ENCODE assay signal across 36 cellular contexts in the genomic region with DNA sequence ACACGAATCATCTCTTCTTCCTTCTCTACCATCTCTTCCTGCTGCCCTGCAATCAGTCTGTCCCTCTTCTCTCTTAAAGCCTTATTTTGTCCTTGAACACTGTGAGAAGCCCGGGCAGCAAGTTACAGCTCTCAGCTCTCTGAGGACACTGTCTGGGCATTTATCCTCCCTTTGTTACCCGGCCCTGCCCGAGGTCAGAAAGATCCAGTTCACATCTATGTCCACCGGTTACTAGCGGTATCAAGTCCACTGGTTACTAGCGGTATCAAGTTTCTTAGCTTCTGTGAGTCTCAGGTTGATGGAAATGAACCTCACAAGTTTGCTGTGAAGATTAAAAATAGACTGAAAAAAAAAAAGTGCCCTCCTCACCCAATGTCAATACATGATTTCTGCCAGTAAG. TPM values are rescaled to one million over a fixed set of nuclear protein-coding genes. Genes with fewer than 3 reads are reported as not detected.
"Had no signal": no experiment of that assay in that cellular context is flagged by ENCODE, and none has a peak within 500 bp of the region (broad histone marks: within the 10 kb centered on the region; RNA-seq: fewer than 3 reads in every experiment).

No MANE protein-coding gene starts in this region.

- H3K27me3 Mint-ChIP-seq: activated CD4-positive, alpha-beta memory T cell treated with anti-CD3 and anti-CD28 coated beads for 36 hours; activated CD4-positive, alpha-beta T cell treated with anti-CD3 and anti-CD28 coated beads for 36 hours; activated CD4-positive, alpha-beta T cell treated with anti-CD3 and anti-CD28 coated beads, Interleukin-2, amount 10 ng/mL, durations not matched to agents 24 days and 14 days; activated CD8-positive, alpha-beta memory T cell treated with anti-CD3 and anti-CD28 coated beads, Interleukin-2, amount 10 ng/mL, durations not matched to agents 7 days and 5 days; activated naive CD4-positive, alpha-beta T cell treated with anti-CD3 and anti-CD28 coated beads, Interleukin-2, amount 50 U/mL, for 24 hours; activated naive CD8-positive, alpha-beta T cell treated with anti-CD3 and anti-CD28 coated beads for 36 hours; activated naive CD8-positive, alpha-beta T cell treated with anti-CD3 and anti-CD28 coated beads, Interleukin-2, amount 50 U/mL, for 24 hours; central memory CD8-positive, alpha-beta T cell had no signal

- H3K9me3 Mint-ChIP-seq: activated CD4-positive, alpha-beta memory T cell treated with anti-CD3 and anti-CD28 coated beads for 36 hours; activated CD4-positive, alpha-beta T cell treated with anti-CD3 and anti-CD28 coated beads, Interleukin-2, amount 10 ng/mL, durations not matched to agents 24 days and 14 days; activated naive CD4-positive, alpha-beta T cell treated with anti-CD3 and anti-CD28 coated beads, Interleukin-2, amount 50 U/mL, for 24 hours; activated naive CD8-positive, alpha-beta T cell treated with anti-CD3 and anti-CD28 coated beads for 36 hours; activated naive CD8-positive, alpha-beta T cell treated with anti-CD3 and anti-CD28 coated beads, Interleukin-2, amount 50 U/mL, for 24 hours; activated T-helper 1 cell treated with anti-CD3 and anti-CD28 coated beads, Interleukin-12 subunit alpha, Interleukin-12 subunit beta, Interleukin-2, Interleukin-4 antibody, amounts not matched to agents 30 ng/mL and 10 ng/mL and 1 ng/mL, durations not matched to agents 14 hours and 24 hours and 36 hours; activated T-helper 2 cell treated with anti-CD3 and anti-CD28 coated beads, Interferon-gamma antibody, Interleukin-2, Interleukin-4, amounts not matched to agents 10 μg/mL and 5 μg/mL and 100 μg/mL, durations not matched to agents 14 hours and 24 hours and 36 hours; central memory CD8-positive, alpha-beta T cell had no signal

- H3K4me3 Mint-ChIP-seq: activated CD4-positive, alpha-beta memory T cell treated with anti-CD3 and anti-CD28 coated beads for 36 hours; activated CD4-positive, alpha-beta T cell treated with anti-CD3 and anti-CD28 coated beads for 36 hours; activated CD4-positive, alpha-beta T cell treated with anti-CD3 and anti-CD28 coated beads, Interleukin-2, amount 10 ng/mL, durations not matched to agents 24 days and 14 days; activated CD8-positive, alpha-beta memory T cell treated with anti-CD3 and anti-CD28 coated beads, Interleukin-2, amount 10 ng/mL, durations not matched to agents 7 days and 5 days; activated CD8-positive, alpha-beta T cell treated with anti-CD3 and anti-CD28 coated beads, Interleukin-2, amount 10 ng/mL, durations not matched to agents 7 days and 5 days; activated naive CD4-positive, alpha-beta T cell treated with anti-CD3 and anti-CD28 coated beads, Interleukin-2, amount 50 U/mL, for 24 hours; activated naive CD8-positive, alpha-beta T cell treated with anti-CD3 and anti-CD28 coated beads for 36 hours; activated naive CD8-positive, alpha-beta T cell treated with anti-CD3 and anti-CD28 coated beads, Interleukin-2, amount 50 U/mL, for 24 hours; activated T-helper 1 cell treated with anti-CD3 and anti-CD28 coated beads, Interleukin-12 subunit alpha, Interleukin-12 subunit beta, Interleukin-2, Interleukin-4 antibody, amounts not matched to agents 30 ng/mL and 10 ng/mL and 1 ng/mL, durations not matched to agents 14 hours and 24 hours and 36 hours; central memory CD8-positive, alpha-beta T cell; dendritic cell treated with granulocyte-macrophage colony-stimulating factor and Interleukin-4, amounts not matched to agents 40 ng/mL and 50 ng/mL, for 4 days had no signal

- DNase-seq: activated CD4-positive, alpha-beta memory T cell treated with anti-CD3 and anti-CD28 coated beads for 36 hours; activated CD4-positive, alpha-beta T cell treated with anti-CD3 and anti-CD28 coated beads for 36 hours; activated CD4-positive, alpha-beta T cell treated with anti-CD3 and anti-CD28 coated beads, Interleukin-2, amount 10 ng/mL, durations not matched to agents 24 days and 14 days; activated CD4-positive, CD25-positive, alpha-beta regulatory T cell; activated CD4-positive, CD25-positive, alpha-beta regulatory T cell treated with anti-CD3 and anti-CD28 coated beads, Interleukin-2, amount 50 U/mL, for 72 hours; activated CD8-positive, alpha-beta memory T cell treated with anti-CD3 and anti-CD28 coated beads, Interleukin-2, amount 10 ng/mL, durations not matched to agents 7 days and 5 days; activated CD8-positive, alpha-beta memory T cell treated with anti-CD3 and anti-CD28 coated beads, Interleukin-2, amount 50 U/mL, for 4 hours; activated CD8-positive, alpha-beta T cell treated with anti-CD3 and anti-CD28 coated beads, Interleukin-2, amount 10 ng/mL, durations not matched to agents 7 days and 5 days; activated gamma-delta T cell treated with Interleukin-2 at 50 U/mL for 16 hours; activated naive CD4-positive, alpha-beta T cell treated with Interleukin-2 at 50 U/mL for 16 hours; activated naive CD8-positive, alpha-beta T cell treated with anti-CD3 and anti-CD28 coated beads for 36 hours; activated naive CD8-positive, alpha-beta T cell treated with anti-CD3 and anti-CD28 coated beads, Interleukin-2, amount 50 U/mL, for 24 hours; activated T-cell treated with anti-CD3 and anti-CD28 coated beads, Interleukin-2, amount 50 U/mL, for 1 hour; activated T-cell treated with anti-CD3 and anti-CD28 coated beads, Interleukin-2, amount 50 U/mL, for 48 hours; adrenal gland; amygdala; aorta; body of pancreas; dorsolateral prefrontal cortex; effector memory CD4-positive, alpha-beta T cell; erythroblast; foreskin keratinocyte; T-helper 1 cell; T-helper 2 cell had no signal

- H3K4me1 ChIP-seq: adrenal gland, body of pancreas, breast epithelium, esophagus muscularis mucosa, foreskin keratinocyte, gastroesophageal sphincter had no signal

- H3K27me3 ChIP-seq: adrenal gland, body of pancreas, breast epithelium, dorsolateral prefrontal cortex, foreskin keratinocyte, gastroesophageal sphincter had no signal

- H3K9me3 ChIP-seq: adrenal gland, body of pancreas, breast epithelium, gastroesophageal sphincter had no signal

- H3K36me3 ChIP-seq: adrenal gland, breast epithelium, esophagus muscularis mucosa, gastroesophageal sphincter had no signal

- H3K27ac ChIP-seq: adrenal gland, body of pancreas, breast epithelium, coronary artery, dorsolateral prefrontal cortex, esophagus muscularis mucosa, foreskin keratinocyte, gastroesophageal sphincter had no signal

- H3K27ac Mint-ChIP-seq: activated CD4-positive, alpha-beta memory T cell treated with anti-CD3 and anti-CD28 coated beads for 36 hours; activated CD4-positive, alpha-beta T cell treated with anti-CD3 and anti-CD28 coated beads for 36 hours; activated CD4-positive, alpha-beta T cell treated with anti-CD3 and anti-CD28 coated beads, Interleukin-2, amount 10 ng/mL, durations not matched to agents 24 days and 14 days; activated CD8-positive, alpha-beta memory T cell treated with anti-CD3 and anti-CD28 coated beads, Interleukin-2, amount 10 ng/mL, durations not matched to agents 7 days and 5 days; activated CD8-positive, alpha-beta T cell treated with anti-CD3 and anti-CD28 coated beads, Interleukin-2, amount 10 ng/mL, durations not matched to agents 7 days and 5 days; activated naive CD4-positive, alpha-beta T cell treated with anti-CD3 and anti-CD28 coated beads, Interleukin-2, amount 50 U/mL, for 24 hours; activated naive CD8-positive, alpha-beta T cell treated with anti-CD3 and anti-CD28 coated beads for 36 hours; activated naive CD8-positive, alpha-beta T cell treated with anti-CD3 and anti-CD28 coated beads, Interleukin-2, amount 50 U/mL, for 24 hours; activated T-helper 1 cell treated with anti-CD3 and anti-CD28 coated beads, Interleukin-12 subunit alpha, Interleukin-12 subunit beta, Interleukin-2, Interleukin-4 antibody, amounts not matched to agents 30 ng/mL and 10 ng/mL and 1 ng/mL, durations not matched to agents 14 hours and 24 hours and 36 hours; activated T-helper 2 cell treated with anti-CD3 and anti-CD28 coated beads, Interferon-gamma antibody, Interleukin-2, Interleukin-4, amounts not matched to agents 10 μg/mL and 5 μg/mL and 100 μg/mL, durations not matched to agents 14 hours and 24 hours and 36 hours; dendritic cell treated with granulocyte-macrophage colony-stimulating factor and Interleukin-4, amounts not matched to agents 40 ng/mL and 50 ng/mL, for 4 days had no signal

- H3K4me1 Mint-ChIP-seq: activated CD4-positive, alpha-beta T cell treated with anti-CD3 and anti-CD28 coated beads for 36 hours; activated CD4-positive, alpha-beta T cell treated with anti-CD3 and anti-CD28 coated beads, Interleukin-2, amount 10 ng/mL, durations not matched to agents 24 days and 14 days; activated CD8-positive, alpha-beta memory T cell treated with anti-CD3 and anti-CD28 coated beads, Interleukin-2, amount 10 ng/mL, durations not matched to agents 7 days and 5 days; activated naive CD4-positive, alpha-beta T cell treated with anti-CD3 and anti-CD28 coated beads, Interleukin-2, amount 50 U/mL, for 24 hours; activated naive CD8-positive, alpha-beta T cell treated with anti-CD3 and anti-CD28 coated beads for 36 hours; activated naive CD8-positive, alpha-beta T cell treated with anti-CD3 and anti-CD28 coated beads, Interleukin-2, amount 50 U/mL, for 24 hours; central memory CD8-positive, alpha-beta T cell had no signal

- ATAC-seq: activated CD4-positive, alpha-beta T cell treated with anti-CD3 and anti-CD28 coated beads for 36 hours; activated CD8-positive, alpha-beta memory T cell treated with anti-CD3 and anti-CD28 coated beads, Interleukin-2, amount 10 ng/mL, durations not matched to agents 7 days and 5 days; activated CD8-positive, alpha-beta T cell treated with anti-CD3 and anti-CD28 coated beads, Interleukin-2, amount 10 ng/mL, durations not matched to agents 7 days and 5 days; activated naive CD8-positive, alpha-beta T cell treated with anti-CD3 and anti-CD28 coated beads, Interleukin-2, amount 50 U/mL, for 24 hours; body of pancreas; foreskin keratinocyte; gastroesophageal sphincter had no signal

- H3K4me3 ChIP-seq: adrenal gland, body of pancreas, breast epithelium, coronary artery, dorsolateral prefrontal cortex, esophagus muscularis mucosa, gastroesophageal sphincter had no signal

RNA-seq across cellular contexts. Expression of gene IL22RA1, which starts 25.3 kb away (rescaled TPM):
- total RNA-seq: activated CD4-positive, alpha-beta memory T cell treated with anti-CD3 and anti-CD28 coated beads for 36 hours; activated CD4-positive, alpha-beta T cell treated with anti-CD3 and anti-CD28 coated beads for 36 hours; activated CD4-positive, alpha-beta T cell treated with anti-CD3 and anti-CD28 coated beads, Interleukin-2, amount 10 ng/mL, durations not matched to agents 24 days and 14 days; activated CD8-positive, alpha-beta memory T cell treated with anti-CD3 and anti-CD28 coated beads for 36 hours; activated CD8-positive, alpha-beta T cell treated with anti-CD3 and anti-CD28 coated beads, Interleukin-2, amount 10 ng/mL, durations not matched to agents 7 days and 5 days; activated naive CD8-positive, alpha-beta T cell treated with anti-CD3 and anti-CD28 coated beads for 36 hours; activated T-helper 1 cell treated with anti-CD3 and anti-CD28 coated beads, Interleukin-12 subunit alpha, Interleukin-12 subunit beta, Interleukin-2, Interleukin-4 antibody, amounts not matched to agents 30 ng/mL and 10 ng/mL and 1 ng/mL, durations not matched to agents 14 hours and 24 hours and 36 hours; activated T-helper 2 cell treated with anti-CD3 and anti-CD28 coated beads, Interferon-gamma antibody, Interleukin-2, Interleukin-4, amounts not matched to agents 10 μg/mL and 5 μg/mL and 100 μg/mL, durations not matched to agents 14 hours and 24 hours and 36 hours; cerebellum; glomerular endothelial cell had no signal

RNA-seq across cellular contexts. Expression of gene MYOM3, which starts 56.3 kb away (rescaled TPM):
- total RNA-seq: activated CD4-positive, alpha-beta memory T cell treated with anti-CD3 and anti-CD28 coated beads for 36 hours; activated CD4-positive, alpha-beta T cell treated with anti-CD3 and anti-CD28 coated beads for 36 hours; activated CD4-positive, alpha-beta T cell treated with anti-CD3 and anti-CD28 coated beads, Interleukin-2, amount 10 ng/mL, durations not matched to agents 24 days and 14 days; activated CD8-positive, alpha-beta memory T cell treated with anti-CD3 and anti-CD28 coated beads for 36 hours; activated CD8-positive, alpha-beta memory T cell treated with anti-CD3 and anti-CD28 coated beads, Interleukin-2, amount 10 ng/mL, durations not matched to agents 7 days and 5 days; activated CD8-positive, alpha-beta T cell treated with anti-CD3 and anti-CD28 coated beads, Interleukin-2, amount 10 ng/mL, durations not matched to agents 7 days and 5 days; activated naive CD8-positive, alpha-beta T cell treated with anti-CD3 and anti-CD28 coated beads for 36 hours; activated T-helper 1 cell treated with anti-CD3 and anti-CD28 coated beads, Interleukin-12 subunit alpha, Interleukin-12 subunit beta, Interleukin-2, Interleukin-4 antibody, amounts not matched to agents 30 ng/mL and 10 ng/mL and 1 ng/mL, durations not matched to agents 14 hours and 24 hours and 36 hours; activated T-helper 2 cell treated with anti-CD3 and anti-CD28 coated beads, Interferon-gamma antibody, Interleukin-2, Interleukin-4, amounts not matched to agents 10 μg/mL and 5 μg/mL and 100 μg/mL, durations not matched to agents 14 hours and 24 hours and 36 hours had no signal
